Comparison of ENCODE assay signal across 8 cellular contexts in the genomic region with DNA sequence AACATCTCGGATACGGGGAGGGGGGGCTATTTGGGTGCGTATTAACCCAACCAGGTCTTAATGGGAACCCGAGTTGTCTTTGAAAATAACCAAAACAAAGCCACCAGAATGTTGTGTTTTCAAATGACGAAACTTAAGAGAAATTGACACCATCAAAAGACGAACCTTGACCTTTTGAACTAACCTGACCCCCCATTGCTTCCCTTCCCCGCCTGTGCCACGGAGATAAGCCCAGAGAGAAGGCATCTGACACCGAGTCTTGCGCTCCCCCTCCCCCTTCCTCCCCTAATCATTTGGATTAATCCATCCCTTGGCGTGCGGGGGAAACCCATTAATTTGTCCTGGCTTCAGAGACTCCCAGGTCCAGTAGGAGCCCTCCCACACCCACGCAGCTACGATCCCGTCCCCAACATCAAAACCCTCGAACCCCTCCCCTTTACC. TPM values are rescaled to one million over a fixed set of nuclear protein-coding genes. Genes with fewer than 3 reads are reported as not detected.
DNase-seq lines count a peak whose midpoint lies in the region; ATAC-seq and TF ChIP-seq lines count a peak whose summit lies in the region.

No MANE protein-coding gene starts in this region.

- H3K4me3 ChIP-seq in breast epithelium (peak overlapping the region; percentile 51 to 78 (median 62)), muscle layer of duodenum (ENCODE audit: low read depth in 1 of 2, low read length in 2 of 2) (peak overlapping the region; percentile 43 to 66)

- TF ChIP-seq POLR2A in breast epithelium (IDR thresholded peaks at IDR 0.05) = no peak

- peaks cover 0 to 17% (median 7%) of the 10 kb centered on the region in 7 donors for H3K9me3 Mint-ChIP-seq in CD14-positive monocyte

- H3K4me1 ChIP-seq in breast epithelium = peaks cover under 1 to 12% of the 10 kb centered on the region in 2 donors
- H3K4me1 ChIP-seq in muscle layer of duodenum (ENCODE audit: control insufficient read depth in 1 of 2, insufficient read depth in 2 of 2, low read length in 2 of 2) = peaks cover 1 to 25% of the 10 kb centered on the region in 2 donors

- peak overlapping the region; percentile 75 to 88 for H3K4me3 Mint-ChIP-seq in CD14-positive monocyte

- H3K9me3 ChIP-seq in breast epithelium (no peaks in the 10 kb centered on the region), muscle layer of duodenum (ENCODE audit: control insufficient read depth in 1 of 2, low read length in 2 of 2) (no peaks in the 10 kb centered on the region)

- CTCF ChIA-PET in RWPE1 (lab: Yijun Ruan, JAX) = interaction anchor here (0.6 kb wide), 1 partner anchor 29 kb away, joined by 6 read pairs; no protein-coding TSS in a partner anchor

- no peak for ATAC-seq in GM18511 (IDR thresholded peaks at IDR 0.05; ENCODE audit: unreplicated experiment)

- peaks cover 60 to 71% (median 62%) of the 10 kb centered on the region in 3 donors for H3K27me3 Mint-ChIP-seq in CD14-positive monocyte (ENCODE audit: low read depth in 3 of 3)

- H3K4me1 Mint-ChIP-seq in CD14-positive monocyte = peaks cover 50% of the 10 kb centered on the region

- POLR2A ChIA-PET in RWPE1 (lab: Yijun Ruan, JAX; ENCODE audit: low non-redundant PET) = no interaction called here

- H3K27ac ChIP-seq in breast epithelium (peak overlapping the region; percentile 89 to 94), muscle layer of duodenum (ENCODE audit: low read length) (no peak overlapping the region), RWPE1 (no peak overlapping the region; the same call in 1 of the 2 replicates)

- no peak for TF ChIP-seq CTCF in CD14-positive monocyte (IDR thresholded peaks at IDR 0.05)
- no peak for TF ChIP-seq CTCF in breast epithelium (IDR thresholded peaks at IDR 0.05)
- no peak for TF ChIP-seq CTCF in RWPE1 (conservative IDR thresholded peaks at IDR 0.05; ENCODE audit: low read depth)

- DNase-seq in CD14-positive monocyte (ENCODE audit: low spot score) = no peak
- DNase-seq in NCI-H1092 (lab: John Stamatoyannopoulos, UW) = peak; percentile 36
- no peak for DNase-seq in breast epithelium (ENCODE audit: low spot score in 2 of 2)
- no peak for DNase-seq in RWPE1 (ENCODE audit: low spot score)
- DNase-seq in effector CD4-positive, alpha-beta T cell = no peak
- DNase-seq in NOMO-1 treated with DMSO at 0.1 percent for 48 hours (lab: John Stamatoyannopoulos, UW; ENCODE audit: unreplicated experiment) = no peak

- H3K27me3 ChIP-seq in breast epithelium = no peaks in the 10 kb centered on the region
- no peaks in the 10 kb centered on the region for H3K27me3 ChIP-seq in muscle layer of duodenum (ENCODE audit: low read depth, low read length)

- H3K36me3 Mint-ChIP-seq in CD14-positive monocyte = peaks cover 8 to 16% of the 10 kb centered on the region in 2 donors

- intact Hi-C loops in CD14-positive monocyte (cut with micrococcal nuclease) (loop anchor here in 1 of 2 donors (10.0 kb wide), 1 partner anchor 118 kb away; a partner anchor contains a TSS), breast epithelium (cut with DNase I; ENCODE audit: low total_unique reads) (no loop called here)

- H3K36me3 ChIP-seq in breast epithelium (no peaks in the 10 kb centered on the region), muscle layer of duodenum (ENCODE audit: control insufficient read depth in 1 of 2, insufficient read depth in 2 of 2, low read length in 2 of 2) (no peaks in the 10 kb centered on the region)

- peak overlapping the region in 1 of 7 donors; percentile 50 for H3K27ac Mint-ChIP-seq in CD14-positive monocyte

RNA-seq across cellular contexts. Expression of a gene that starts 4.5 kb away (rescaled TPM):
- 1 to 10 TPM; 1.1 to 1.9 TPM for polyA plus RNA-seq in CD14-positive monocyte
- total RNA-seq in breast epithelium = 10 to 100 TPM; 17.3 to 23.7 (median 21.6) TPM

RNA-seq across cellular contexts. Expression of a gene that starts 20.0 kb away (rescaled TPM):
- not detected for polyA plus RNA-seq in CD14-positive monocyte
- total RNA-seq in breast epithelium = under 1 TPM in 1 of 3 donors, not detected in 2; 0.44 TPM

RNA-seq across cellular contexts. Expression of a gene that starts 40.9 kb away (rescaled TPM):
- polyA plus RNA-seq in CD14-positive monocyte = 1 to 10 TPM; 7.4 to 9.5 TPM
- 10 to 100 TPM; 27.5 to 41.3 (median 34.9) TPM for total RNA-seq in breast epithelium

RNA-seq across cellular contexts. Expression of a gene that starts 46.0 kb away (rescaled TPM):
- 100 to 1,000 TPM; 209 to 246 TPM for polyA plus RNA-seq in CD14-positive monocyte
- total RNA-seq in breast epithelium = 100 to 1,000 TPM; 471 to 569 (median 490) TPM

Comparison
In these comparisons a context has a peak if more than half of its experiments do, and no peak if none do; other contexts are left out.
1. H3K27ac ChIP-seq: peak in breast epithelium (2 of 2); none in muscle layer of duodenum (single experiment) and RWPE1 (single experiment).